Comparison of ENCODE assay signal across 8 cellular contexts in genomic region chr6:8131265-8131897, GRCh38. TPM values are rescaled to one million over a fixed set of nuclear protein-coding genes. Genes with fewer than 3 reads are reported as not detected.
DNase-seq lines count a peak whose midpoint lies in the region; ATAC-seq and TF ChIP-seq lines count a peak whose summit lies in the region.

No MANE protein-coding gene starts in this region.

- TF ChIP-seq CTCF in VCaP (conservative IDR thresholded peaks at IDR 0.05) (peak; percentile 46), mesothelial cell of epicardium (IDR thresholded peaks at IDR 0.05; ENCODE audit: unreplicated experiment) (no peak), thoracic aorta (IDR thresholded peaks at IDR 0.05) (peak; percentile 49)

- ATAC-seq in HG02852 (IDR thresholded peaks at IDR 0.05; ENCODE audit: unreplicated experiment) (peak; percentile 76), thoracic aorta (ENCODE audit: insufficient number of reproducible peaks, low FRiP score, low read depth) (peak; percentile 68)

- peak overlapping the region; percentile 48 for H3K27ac Mint-ChIP-seq in mesothelial cell of epicardium

- peaks cover 2% of the 10 kb centered on the region for H3K27me3 Mint-ChIP-seq in mesothelial cell of epicardium (ENCODE audit: low read depth)

- H3K4me3 ChIP-seq in thoracic aorta, result no peak overlapping the region

- H3K36me3 ChIP-seq in thoracic aorta, result no peaks in the 10 kb centered on the region

- peak; percentile 9 for DNase-seq in activated gamma-delta T cell treated with Interleukin-2 at 50 U/mL for 16 hours
- DNase-seq in activated gamma-delta T cell (lab: John Stamatoyannopoulos, UW), result no peak
- DNase-seq in NCI-H1930 (lab: John Stamatoyannopoulos, UW), result peak; percentile 25 to 40
- DNase-seq in effector CD4-positive, alpha-beta T cell, result peak; percentile 7
- DNase-seq in mesothelial cell of epicardium (ENCODE audit: low spot score in 2 of 2, unreplicated experiment in 2 of 2), result peak; percentile 26 to 71
- DNase-seq in thoracic aorta (ENCODE audit: low spot score), result no peak

- no peak overlapping the region for H3K27ac ChIP-seq in VCaP
- H3K27ac ChIP-seq in thoracic aorta, result no peak overlapping the region

- no peaks in the 10 kb centered on the region for H3K9me3 Mint-ChIP-seq in mesothelial cell of epicardium

- H3K9me3 ChIP-seq in thoracic aorta, result no peaks in the 10 kb centered on the region

- peak overlapping the region; percentile 58 for H3K4me3 Mint-ChIP-seq in mesothelial cell of epicardium

- H3K4me1 ChIP-seq in thoracic aorta (ENCODE audit: control insufficient read depth in 1 of 2, low read depth in 2 of 2), result no peaks in the 10 kb centered on the region

- no peaks in the 10 kb centered on the region for H3K36me3 Mint-ChIP-seq in mesothelial cell of epicardium

- H3K4me1 Mint-ChIP-seq in mesothelial cell of epicardium, result peaks cover 7% of the 10 kb centered on the region

- no peaks in the 10 kb centered on the region for H3K27me3 ChIP-seq in thoracic aorta (replicated peaks; ENCODE audit: insufficient read depth)

RNA-seq across cellular contexts. Expression of gene EEF1E1, which starts 29.0 kb away (rescaled TPM):
- 31.1 to 34.0 TPM (median 32.4 TPM) in 3 replicates for total RNA-seq in mesothelial cell of epicardium
- 10 to 100 TPM; 26.8 to 52.8 TPM for total RNA-seq in thoracic aorta

Comparison
In these comparisons a context has a peak if more than half of its experiments do, and no peak if none do; other contexts are left out.
1. DNase-seq: peak in activated gamma-delta T cell treated with Interleukin-2 at 50 U/mL for 16 hours (single experiment), NCI-H1930 (2 of 2), effector CD4-positive, alpha-beta T cell (single experiment) and mesothelial cell of epicardium (2 of 2); none in activated gamma-delta T cell (single experiment) and thoracic aorta (single experiment).